ENCODE assay signal across 34 cellular contexts in the genomic region with DNA sequence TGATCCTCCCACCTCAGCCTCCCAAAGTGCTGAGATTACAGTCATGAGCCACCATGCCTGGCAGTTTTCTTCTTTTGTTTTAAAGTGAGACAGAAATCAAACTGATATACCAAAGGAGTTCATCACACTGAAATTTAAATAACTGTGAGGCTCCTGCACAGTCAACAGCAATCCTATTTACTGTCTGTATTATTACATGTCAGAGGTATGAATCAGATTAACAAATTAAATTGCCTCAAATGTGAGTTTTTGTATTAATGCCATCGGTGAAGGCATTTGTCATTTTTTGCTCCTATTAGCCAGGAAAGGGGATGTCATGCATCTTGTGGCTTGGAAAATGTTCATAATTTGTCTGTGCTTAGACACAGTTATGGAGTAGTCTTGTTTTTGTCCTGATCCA.
"Had no signal": no experiment of that assay in that cellular context is flagged by ENCODE, and none has a peak within 500 bp of the region (broad histone marks: within the 10 kb centered on the region; RNA-seq: fewer than 3 reads in every experiment).

No MANE protein-coding gene starts in this region.

- H3K4me2 ChIP-seq: KMS-11 had no signal

- H3K27me3 ChIP-seq: MG63 had no signal

- H3K36me3 ChIP-seq: MG63 had no signal

- H3K9me3 ChIP-seq: MG63 had no signal

- DNase-seq: Karpas-422, Kasumi-1, MG63, MM.1S, MV-4-11, NCI-H1048, NCI-H1092, NCI-H1092 treated with DMSO at 0.1 percent for 48 hours, NCI-H1105, NCI-H1105 treated with DMSO at 0.1 percent for 48 hours, NCI-H1417, NCI-H1417 treated with DMSO at 0.1 percent for 48 hours, NCI-H1436, NCI-H1436 treated with DMSO at 0.1 percent for 48 hours, NCI-H146, NCI-H1694, NCI-H1694 treated with DMSO at 0.1 percent for 48 hours, NCI-H187, NCI-H187 treated with DMSO at 0.1 percent for 48 hours, NCI-H1930, NCI-H2029, NCI-H2029 treated with DMSO at 0.1 percent for 48 hours, NCI-H2081, NCI-H2081 treated with DMSO at 0.1 percent for 48 hours, NCI-H2107, NCI-H2171, NCI-H2171 treated with DMSO at 0.1 percent for 48 hours, NCI-H2227 treated with DMSO at 0.1 percent for 48 hours, NCI-H226, NCI-H345, NCI-H446, NCI-H446 treated with DMSO at 0.1 percent for 48 hours, NCI-H510A had no signal

- H3K4me3 ChIP-seq: MG63 had no signal

- H3K27ac ChIP-seq: KMS-11 had no signal

- H3K9ac ChIP-seq: KMS-11 had no signal
